In genomic region chr15:49876401-49877038, GRCh38 we compare ENCODE assay signal across 9 cellular contexts.
DNase-seq lines count a peak whose midpoint lies in the region; ATAC-seq, FAIRE-seq and TF ChIP-seq lines count a peak whose summit lies in the region.
"Had no signal": no experiment of that assay in that cellular context is flagged by ENCODE, and none has a peak within 500 bp of the region (broad histone marks: within the 10 kb centered on the region; RNA-seq: fewer than 3 reads in every experiment).

No MANE protein-coding gene starts in this region.

- no peak for FAIRE-seq in urothelium cell line (lab: Jason Lieb, UNC)

- no peak overlapping the region for H3K4me3 ChIP-seq in skin epidermis
- H3K4me3 ChIP-seq: SJSA1 had no signal

- ATAC-seq in HG02884 (IDR thresholded peaks at IDR 0.05; ENCODE audit: unreplicated experiment): no peak
- no peak for ATAC-seq in naive thymus-derived CD8-positive, alpha-beta T cell
- no peak for ATAC-seq in GM18861 (IDR thresholded peaks at IDR 0.05; ENCODE audit: unreplicated experiment)

- H3K36me3 Mint-ChIP-seq in naive thymus-derived CD8-positive, alpha-beta T cell: no peaks in the 10 kb centered on the region

- no peak overlapping the region for H3K27ac Mint-ChIP-seq in naive thymus-derived CD8-positive, alpha-beta T cell

- POLR2A ChIA-PET in naive thymus-derived CD8-positive, alpha-beta T cell (lab: Charles Lee): no interaction called here

- H3K27ac ChIP-seq in VCaP (peak overlapping the region; percentile 94), skin epidermis (peak overlapping the region in 15 of 21 experiments; percentile 14 to 86 (median 69))
- H3K27ac ChIP-seq: SJSA1 had no signal

- H3K27me3 Mint-ChIP-seq in naive thymus-derived CD8-positive, alpha-beta T cell: peaks cover 0 to 7% (median 0%) of the 10 kb centered on the region in 5 donors

- DNase-seq in GM20000 (ENCODE audit: low spot score) (no peak), iPS DF 19.7 (ENCODE audit: low read depth, low spot score) (peak; percentile 52), urothelium cell line (ENCODE audit: low spot score) (no peak)
- DNase-seq in naive thymus-derived CD8-positive, alpha-beta T cell: no peak

- peaks cover 0 to 2% (median 0%) of the 10 kb centered on the region in 4 donors for H3K4me1 Mint-ChIP-seq in naive thymus-derived CD8-positive, alpha-beta T cell

- H3K9me3 Mint-ChIP-seq in naive thymus-derived CD8-positive, alpha-beta T cell: no peaks in the 10 kb centered on the region

- no peak overlapping the region for H3K4me3 Mint-ChIP-seq in naive thymus-derived CD8-positive, alpha-beta T cell

- TF ChIP-seq CTCF in GM20000 (IDR thresholded peaks at IDR 0.05; ENCODE audit: extremely low read depth, missing control alignments) (peak; percentile 23), VCaP (conservative IDR thresholded peaks at IDR 0.05) (peak; percentile 94)
